8 cellular contexts compared by ENCODE assay signal in genomic region chr7:139360948-139361307, GRCh38. TPM values are rescaled to one million over a fixed set of nuclear protein-coding genes. Genes with fewer than 3 reads are reported as not detected.
A peak's percentile ranks its signal among the peaks of the same experiment; 100 is the strongest.
DNase-seq lines count a peak whose midpoint lies in the region; ATAC-seq, FAIRE-seq and TF ChIP-seq lines count a peak whose summit lies in the region.

No MANE protein-coding gene starts in this region.

- H3K9ac ChIP-seq in H9 (ENCODE audit: extremely low read depth, insufficient read length, low read length): peak overlapping the region; percentile 96

- no peaks in the 10 kb centered on the region for H3K9me3 ChIP-seq in H9 (ENCODE audit: control insufficient read depth, low read depth, low read length)
- H3K9me3 ChIP-seq in WERI-Rb-1 (ENCODE audit: severe bottlenecking): no peaks in the 10 kb centered on the region

- H3K23ac ChIP-seq in H9 (ENCODE audit: insufficient read length, low read depth, low read length): no peak overlapping the region

- H4K91ac ChIP-seq in H9 (ENCODE audit: insufficient read length, low read depth, low read length): no peak overlapping the region

- peak overlapping the region; percentile 83 for H2BK120ac ChIP-seq in H9 (ENCODE audit: low read depth, low read length, poor library complexity, severe bottlenecking)

- peak overlapping the region; percentile 80 for H3K4me2 ChIP-seq in H9 (ENCODE audit: insufficient read depth, insufficient read length, low read length)

- H3K23me2 ChIP-seq in H9 (ENCODE audit: insufficient read length, low read depth, low read length, poor library complexity, severe bottlenecking): peaks cover 6% of the 10 kb centered on the region

- H3K4me1 ChIP-seq in H9 (ENCODE audit: insufficient read depth, low read length): no peaks in the 10 kb centered on the region; the same call in 1 of the 2 replicates

- TF ChIP-seq CTCF in H9 (conservative IDR thresholded peaks at IDR 0.05) (no peak), WERI-Rb-1 (IDR thresholded peaks at IDR 0.05; ENCODE audit: low read depth, low read length) (no peak), glutamatergic neuron (IDR thresholded peaks at IDR 0.05; ENCODE audit: partially characterized antibody, unreplicated experiment) (no peak)

- H3K79me1 ChIP-seq in H9 (ENCODE audit: insufficient read depth, low read depth, low read length, poor library complexity, severe bottlenecking): no peaks in the 10 kb centered on the region

- no peak overlapping the region for H2BK5ac ChIP-seq in H9 (ENCODE audit: insufficient read length, low read length)

- WGBS in H9 (ENCODE audit: extremely low coverage, insufficient read length, low lambda C conversion rate): no CpG with 5 or more reads among the region's 2 CpGs

- H3K4me3 Mint-ChIP-seq in H9 (peak overlapping the region; percentile 87 to 96), glutamatergic neuron (ENCODE audit: unreplicated experiment) (peak overlapping the region; percentile 93)

- no peak overlapping the region for H4K8ac ChIP-seq in H9 (replicated peaks; ENCODE audit: insufficient read length, low read depth, low read length)

- H3K27ac Mint-ChIP-seq in H9 (peak overlapping the region; percentile 99 to 100 (median 100)), glutamatergic neuron (ENCODE audit: unreplicated experiment) (peak overlapping the region; percentile 98)

- H4K20me1 ChIP-seq in H9 (ENCODE audit: control insufficient read depth, insufficient read depth, insufficient read length): no peaks in the 10 kb centered on the region

- no peak overlapping the region for H3T11ph ChIP-seq in H9 (ENCODE audit: low read length)

- H2AFZ ChIP-seq in H9 (ENCODE audit: low read length): no peak overlapping the region

- no peak overlapping the region for H2AK5ac ChIP-seq in H9 (ENCODE audit: insufficient read length, low read length)

- H3K27me3 Mint-ChIP-seq in H9 (ENCODE audit: low read depth): no peaks in the 10 kb centered on the region
- peaks cover 9% of the 10 kb centered on the region for H3K27me3 Mint-ChIP-seq in glutamatergic neuron (ENCODE audit: unreplicated experiment)

- H3K36me3 Mint-ChIP-seq in H9 (ENCODE audit: insufficient read depth in 1 of 3, low read depth in 3 of 3): peaks cover 3 to 19% (median 16%) of the 10 kb centered on the region in 3 experiments; a peak in 6 of 7 replicates
- H3K36me3 Mint-ChIP-seq in glutamatergic neuron (ENCODE audit: unreplicated experiment): no peaks in the 10 kb centered on the region

- no peaks in the 10 kb centered on the region; a peak in 1 of 5 replicates for H3K9me3 Mint-ChIP-seq in H9
- peaks cover 14% of the 10 kb centered on the region for H3K9me3 Mint-ChIP-seq in glutamatergic neuron (ENCODE audit: unreplicated experiment)

- no peak overlapping the region for H2BK12ac ChIP-seq in H9 (ENCODE audit: insufficient read length, low read depth, low read length)

- peak overlapping the region; percentile 26; the same call in 1 of the 2 replicates for H3K4ac ChIP-seq in H9 (ENCODE audit: low read depth, low read length)

- no peak overlapping the region for H2BK20ac ChIP-seq in H9 (ENCODE audit: low read depth, low read length, poor library complexity, severe bottlenecking)

- peak overlapping the region; percentile 45 for H4K5ac ChIP-seq in H9 (ENCODE audit: insufficient read length, low read depth, low read length)

- H3K4me1 Mint-ChIP-seq in H9 (peaks cover 28 to 34% of the 10 kb centered on the region in 2 experiments), glutamatergic neuron (ENCODE audit: low read depth, unreplicated experiment) (peaks cover 10% of the 10 kb centered on the region)

- H3K14ac ChIP-seq in H9 (ENCODE audit: insufficient read depth, low read length): peak overlapping the region; percentile 94; the same call in 1 of the 2 replicates

- H2BK15ac ChIP-seq in H9 (ENCODE audit: low read depth, low read length): no peak overlapping the region

- H3K56ac ChIP-seq in H9 (ENCODE audit: insufficient read length, low read depth, low read length): no peak overlapping the region

- ATAC-seq in GM18907 (IDR thresholded peaks at IDR 0.05; ENCODE audit: unreplicated experiment): no peak
- ATAC-seq in HG03280 (IDR thresholded peaks at IDR 0.05; ENCODE audit: unreplicated experiment): no peak

- peak overlapping the region; percentile 85 for H3K4me3 ChIP-seq in WERI-Rb-1 (ENCODE audit: low read depth, low read length)
- peak overlapping the region; percentile 64 to 98 (median 95) for H3K4me3 ChIP-seq in skin epidermis

- peaks cover 28% of the 10 kb centered on the region; the same call in 1 of the 2 replicates for H3K79me2 ChIP-seq in H9 (ENCODE audit: insufficient read depth, low read length)

- no peak overlapping the region for H3K18ac ChIP-seq in H9 (ENCODE audit: insufficient read length, low read depth, low read length)

- H3K36me3 ChIP-seq in WERI-Rb-1: peaks cover 39% of the 10 kb centered on the region

- H3K27ac ChIP-seq in H9 (ENCODE audit: insufficient read length, low read depth, low read length): peak overlapping the region; percentile 99
- peak overlapping the region; percentile 99 for H3K27ac ChIP-seq in WERI-Rb-1
- peak overlapping the region in 20 of 21 experiments; percentile 87 to 100 (median 100) for H3K27ac ChIP-seq in skin epidermis

- H3K27me3 ChIP-seq in H9 (ENCODE audit: insufficient read depth, low read length) (no peaks in the 10 kb centered on the region), WERI-Rb-1 (ENCODE audit: insufficient read depth, low read depth, severe bottlenecking) (no peaks in the 10 kb centered on the region)

- DNase-seq in H9 (no peak), WERI-Rb-1 (no peak), glutamatergic neuron (no peak), frontal cortex (ENCODE audit: low spot score in 2 of 2) (no peak), NCI-H2196 treated with DMSO at 0.1 percent for 48 hours (lab: John Stamatoyannopoulos, UW; ENCODE audit: unreplicated experiment) (no peak)

- FAIRE-seq in frontal cortex (lab: Jason Lieb, UNC): no peak

RNA-seq across cellular contexts. Expression of gene LUC7L2, which starts 1.2 kb away (rescaled TPM):
- total RNA-seq in H9 (2021) (81.2 and 84.5 TPM in 2 replicates), glutamatergic neuron (ENCODE audit: unreplicated experiment) (83.4 TPM), frontal cortex (50.1 TPM)

RNA-seq across cellular contexts. Expression of gene FMC1, which starts 19.8 kb away (rescaled TPM):
- total RNA-seq in H9 (2021) (10.9 and 16.0 TPM in 2 replicates), glutamatergic neuron (ENCODE audit: unreplicated experiment) (40.1 TPM), frontal cortex (15.1 TPM)
